In the genomic region with DNA sequence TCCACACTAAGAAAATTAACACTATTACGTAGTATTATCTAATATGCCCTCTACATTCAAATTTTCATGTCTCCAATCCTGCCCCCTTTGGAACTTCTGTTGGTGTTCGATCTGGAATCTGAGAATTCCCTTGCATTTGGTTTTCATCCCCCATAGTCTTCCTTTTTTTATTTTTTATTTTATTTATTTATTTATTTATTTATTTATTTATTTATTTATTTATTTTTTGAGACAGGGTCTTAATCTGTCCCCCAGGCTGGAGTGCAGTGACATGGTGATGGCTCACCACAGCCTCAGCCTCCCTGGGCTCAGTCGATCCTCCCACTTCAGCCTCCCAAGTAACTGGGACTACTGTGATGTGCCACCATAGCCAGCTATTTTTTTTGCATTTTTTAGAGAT, we compare ENCODE assay signal across 21 cellular contexts.
DNase-seq lines count a peak whose midpoint lies in the region; ATAC-seq and TF ChIP-seq lines count a peak whose summit lies in the region.
"Had no signal": no experiment of that assay in that cellular context is flagged by ENCODE, and none has a peak within 500 bp of the region (broad histone marks: within the 10 kb centered on the region; RNA-seq: fewer than 3 reads in every experiment).

No MANE protein-coding gene starts in this region.

- no peaks in the 10 kb centered on the region for H3K27me3 Mint-ChIP-seq in activated T-cell treated with anti-CD3 and anti-CD28 coated beads, Interleukin-2, amount 50 U/mL, for 72 hours (ENCODE audit: low read depth)
- H3K27me3 Mint-ChIP-seq in activated T-cell treated with anti-CD3 and anti-CD28 coated beads, Interleukin-2, amount 50 U/mL, for 24 hours: no peaks in the 10 kb centered on the region
- no peaks in the 10 kb centered on the region; the same call in 1 of the 2 replicates for H3K27me3 Mint-ChIP-seq in WTC11 (ENCODE audit: low read depth)
- H3K27me3 Mint-ChIP-seq: CD4-positive, alpha-beta memory T cell; CD4-positive, CD25-positive, alpha-beta regulatory T cell had no signal

- no peak for ATAC-seq in activated T-cell treated with anti-CD3 and anti-CD28 coated beads, Interleukin-2, amount 50 U/mL, for 72 hours (replicated peaks in 1 of 2)
- ATAC-seq in WTC11 (no peak), GM19324 (IDR thresholded peaks at IDR 0.05; ENCODE audit: low FRiP score, unreplicated experiment) (no peak)
- ATAC-seq: GM12878 had no signal

- TF ChIP-seq CTCF in WTC11 (IDR thresholded peaks at IDR 0.05): no peak

- H3K4me1 Mint-ChIP-seq in activated T-cell treated with anti-CD3 and anti-CD28 coated beads, Interleukin-2, amount 50 U/mL, for 72 hours (ENCODE audit: low read depth): peaks cover 42% of the 10 kb centered on the region
- H3K4me1 Mint-ChIP-seq in activated T-cell treated with anti-CD3 and anti-CD28 coated beads, Interleukin-2, amount 50 U/mL, for 24 hours (ENCODE audit: low read depth): peaks cover 41% of the 10 kb centered on the region
- no peaks in the 10 kb centered on the region for H3K4me1 Mint-ChIP-seq in WTC11

- peaks cover 0 to 4% of the 10 kb centered on the region in 2 donors for H3K36me3 Mint-ChIP-seq in activated T-cell treated with anti-CD3 and anti-CD28 coated beads, Interleukin-2, amount 50 U/mL, for 72 hours (ENCODE audit: insufficient read depth in 2 of 2)
- no peaks in the 10 kb centered on the region for H3K36me3 Mint-ChIP-seq in activated T-cell treated with anti-CD3 and anti-CD28 coated beads, Interleukin-2, amount 50 U/mL, for 24 hours (ENCODE audit: low read depth)
- no peaks in the 10 kb centered on the region for H3K36me3 Mint-ChIP-seq in WTC11
- H3K36me3 Mint-ChIP-seq: CD14-positive monocyte; CD4-positive, alpha-beta memory T cell; CD4-positive, CD25-positive, alpha-beta regulatory T cell had no signal

- H3K9me3 Mint-ChIP-seq in activated T-cell treated with anti-CD3 and anti-CD28 coated beads, Interleukin-2, amount 50 U/mL, for 72 hours: peaks cover 0 to 4% of the 10 kb centered on the region in 2 donors
- no peaks in the 10 kb centered on the region for H3K9me3 Mint-ChIP-seq in activated T-cell treated with anti-CD3 and anti-CD28 coated beads, Interleukin-2, amount 50 U/mL, for 24 hours
- peaks cover 3% of the 10 kb centered on the region; the same call in 1 of the 2 replicates for H3K9me3 Mint-ChIP-seq in WTC11
- H3K9me3 Mint-ChIP-seq: CD4-positive, alpha-beta memory T cell; CD4-positive, CD25-positive, alpha-beta regulatory T cell; CD8-positive, alpha-beta memory T cell had no signal

- DNase-seq in activated T-cell treated with anti-CD3 and anti-CD28 coated beads, Interleukin-2, amount 50 U/mL, for 72 hours: no peak
- DNase-seq in activated T-cell treated with anti-CD3 and anti-CD28 coated beads, Interleukin-2, amount 50 U/mL, for 24 hours: no peak
- DNase-seq in WTC11 (ENCODE audit: low spot score): no peak
- no peak for DNase-seq in NCI-H69 (lab: John Stamatoyannopoulos, UW)
- DNase-seq: ACHN; BE2C; C1 segment of cervical spinal cord; CD4-positive, alpha-beta memory T cell; CD4-positive, CD25-positive, alpha-beta regulatory T cell; CD8-positive, alpha-beta memory T cell; COR-L47; DMS 273 treated with DMSO at 0.1 percent for 48 hours; DMS153; DMS53; DMS79; DND-41; EL; GDM1 had no signal

- H3K27ac Mint-ChIP-seq in activated T-cell treated with anti-CD3 and anti-CD28 coated beads, Interleukin-2, amount 50 U/mL, for 72 hours: peak overlapping the region; percentile 11
- H3K27ac Mint-ChIP-seq in activated T-cell treated with anti-CD3 and anti-CD28 coated beads, Interleukin-2, amount 50 U/mL, for 24 hours: no peak overlapping the region
- no peak overlapping the region for H3K27ac Mint-ChIP-seq in WTC11
- H3K27ac Mint-ChIP-seq: CD14-positive monocyte; CD8-positive, alpha-beta memory T cell had no signal

- CTCF ChIA-PET in WTC11 (lab: Charles Lee): no interaction called here

- POLR2A ChIA-PET in WTC11 (lab: Charles Lee): no interaction called here

- H3K4me3 Mint-ChIP-seq in activated T-cell treated with anti-CD3 and anti-CD28 coated beads, Interleukin-2, amount 50 U/mL, for 72 hours: no peak overlapping the region
- no peak overlapping the region for H3K4me3 Mint-ChIP-seq in activated T-cell treated with anti-CD3 and anti-CD28 coated beads, Interleukin-2, amount 50 U/mL, for 24 hours
- H3K4me3 Mint-ChIP-seq in WTC11: no peak overlapping the region
- H3K4me3 Mint-ChIP-seq: CD14-positive monocyte; CD4-positive, alpha-beta memory T cell; CD8-positive, alpha-beta memory T cell had no signal

TF ChIP-seq in WTC11, 78 proteins besides CTCF, POLR2A, EP300 and RAD21:
- TF ChIP-seq, protein P1, sequence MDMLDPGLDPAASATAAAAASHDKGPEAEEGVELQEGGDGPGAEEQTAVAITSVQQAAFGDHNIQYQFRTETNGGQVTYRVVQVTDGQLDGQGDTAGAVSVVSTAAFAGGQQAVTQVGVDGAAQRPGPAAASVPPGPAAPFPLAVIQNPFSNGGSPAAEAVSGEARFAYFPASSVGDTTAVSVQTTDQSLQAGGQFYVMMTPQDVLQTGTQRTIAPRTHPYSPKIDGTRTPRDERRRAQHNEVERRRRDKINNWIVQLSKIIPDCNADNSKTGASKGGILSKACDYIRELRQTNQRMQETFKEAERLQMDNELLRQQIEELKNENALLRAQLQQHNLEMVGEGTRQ (CRISPR knock-in tag; IDR thresholded peaks at IDR 0.05): no peak
- TF ChIP-seq HMGA2 (CRISPR knock-in tag; IDR thresholded peaks at IDR 0.05) (0 out of 2 replicates have a peak, but pooled peaks have one; percentile 21), ZNF671 (CRISPR knock-in tag; IDR thresholded peaks at IDR 0.05) (no peak)
- TF ChIP-seq, protein P2, sequence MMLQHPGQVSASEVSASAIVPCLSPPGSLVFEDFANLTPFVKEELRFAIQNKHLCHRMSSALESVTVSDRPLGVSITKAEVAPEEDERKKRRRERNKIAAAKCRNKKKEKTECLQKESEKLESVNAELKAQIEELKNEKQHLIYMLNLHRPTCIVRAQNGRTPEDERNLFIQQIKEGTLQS (CRISPR knock-in tag; conservative IDR thresholded peaks at IDR 0.05): no peak
